In the genomic region with DNA sequence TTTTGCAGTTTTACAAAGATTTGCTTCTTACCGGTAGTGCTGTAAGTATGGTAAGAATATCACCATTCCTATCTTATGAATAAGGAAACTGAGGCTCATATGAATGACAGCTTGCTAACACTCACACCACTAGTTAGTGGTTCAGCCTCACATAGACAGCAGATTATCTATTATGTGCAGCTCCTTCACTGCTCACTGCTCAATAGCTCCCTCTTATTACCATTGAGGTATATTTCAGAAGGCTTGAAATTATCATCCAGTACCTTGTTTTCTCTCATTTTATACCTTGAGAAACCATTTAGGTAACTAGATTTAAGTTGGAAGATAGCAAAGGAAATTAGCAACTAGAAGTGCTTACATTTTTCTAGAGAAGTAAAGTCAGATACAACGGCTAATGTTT, we compare ENCODE assay signal across 1 cellular context.
TF ChIP-seq lines count a peak whose summit lies in the region.

No MANE protein-coding gene starts in this region.

TF ChIP-seq in H1, 55 proteins besides CTCF, POLR2A, EP300 and RAD21:
- TF ChIP-seq KDM1A (IDR thresholded peaks at IDR 0.05; ENCODE audit: borderline replicate concordance, low read length) (no peak), MAFK (IDR thresholded peaks at IDR 0.05; ENCODE audit: low read depth, low read length) (no peak), RBBP5 (IDR thresholded peaks at IDR 0.05; ENCODE audit: borderline replicate concordance, low read depth, low read length) (no peak), HDAC2 (IDR thresholded peaks at IDR 0.05; ENCODE audit: borderline replicate concordance in 1 of 2, low read depth in 2 of 2, low read length in 2 of 2) (no peak), ASH2L (IDR thresholded peaks at IDR 0.05; ENCODE audit: low read length) (no peak), SP4 (IDR thresholded peaks at IDR 0.05; ENCODE audit: low read length) (no peak), CHD2 (IDR thresholded peaks at IDR 0.05; ENCODE audit: low read length) (no peak), CBX5 (IDR thresholded peaks at IDR 0.05; ENCODE audit: low read depth, low read length) (no peak), JUND (IDR thresholded peaks at IDR 0.05; ENCODE audit: low read length) (no peak), JUN (IDR thresholded peaks at IDR 0.05; ENCODE audit: low read depth, low read length) (no peak), PHF8 (conservative IDR thresholded peaks at IDR 0.05; ENCODE audit: low read depth, low read length) (no peak), GABPA (IDR thresholded peaks at IDR 0.05; ENCODE audit: borderline replicate concordance, insufficient read depth, low read length) (no peak), CREB1 (IDR thresholded peaks at IDR 0.05) (no peak)
- TF ChIP-seq, protein P1, sequence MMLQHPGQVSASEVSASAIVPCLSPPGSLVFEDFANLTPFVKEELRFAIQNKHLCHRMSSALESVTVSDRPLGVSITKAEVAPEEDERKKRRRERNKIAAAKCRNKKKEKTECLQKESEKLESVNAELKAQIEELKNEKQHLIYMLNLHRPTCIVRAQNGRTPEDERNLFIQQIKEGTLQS (IDR thresholded peaks at IDR 0.05; ENCODE audit: insufficient read depth, low read depth, low read length) = no peak
